In the genomic region with DNA sequence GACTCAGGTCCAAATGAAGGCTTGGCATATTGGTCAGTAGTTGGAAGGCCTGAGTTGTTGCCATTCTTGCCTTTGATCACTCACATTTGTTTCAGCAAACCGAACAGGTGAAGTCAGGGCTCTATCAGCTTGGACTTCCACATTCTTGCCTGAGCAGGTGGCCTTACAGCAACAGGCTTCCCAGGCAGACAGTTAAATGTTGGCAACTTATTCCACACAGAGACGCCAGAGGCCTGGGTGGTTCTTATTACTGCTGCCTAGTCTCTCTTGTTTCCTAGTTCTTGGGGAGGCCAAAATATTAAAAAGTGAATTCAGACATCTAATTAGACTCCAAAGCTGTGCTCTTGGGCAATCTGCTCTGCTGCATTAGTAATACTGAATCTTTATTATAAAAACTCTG, we compare ENCODE assay signal across 2 cellular contexts.
TF ChIP-seq lines count a peak whose summit lies in the region.

No MANE protein-coding gene starts in this region.

TF ChIP-seq in SK-N-SH, 30 proteins besides CTCF, POLR2A, EP300 and RAD21 (continued from another document):
- TF ChIP-seq, protein P1, sequence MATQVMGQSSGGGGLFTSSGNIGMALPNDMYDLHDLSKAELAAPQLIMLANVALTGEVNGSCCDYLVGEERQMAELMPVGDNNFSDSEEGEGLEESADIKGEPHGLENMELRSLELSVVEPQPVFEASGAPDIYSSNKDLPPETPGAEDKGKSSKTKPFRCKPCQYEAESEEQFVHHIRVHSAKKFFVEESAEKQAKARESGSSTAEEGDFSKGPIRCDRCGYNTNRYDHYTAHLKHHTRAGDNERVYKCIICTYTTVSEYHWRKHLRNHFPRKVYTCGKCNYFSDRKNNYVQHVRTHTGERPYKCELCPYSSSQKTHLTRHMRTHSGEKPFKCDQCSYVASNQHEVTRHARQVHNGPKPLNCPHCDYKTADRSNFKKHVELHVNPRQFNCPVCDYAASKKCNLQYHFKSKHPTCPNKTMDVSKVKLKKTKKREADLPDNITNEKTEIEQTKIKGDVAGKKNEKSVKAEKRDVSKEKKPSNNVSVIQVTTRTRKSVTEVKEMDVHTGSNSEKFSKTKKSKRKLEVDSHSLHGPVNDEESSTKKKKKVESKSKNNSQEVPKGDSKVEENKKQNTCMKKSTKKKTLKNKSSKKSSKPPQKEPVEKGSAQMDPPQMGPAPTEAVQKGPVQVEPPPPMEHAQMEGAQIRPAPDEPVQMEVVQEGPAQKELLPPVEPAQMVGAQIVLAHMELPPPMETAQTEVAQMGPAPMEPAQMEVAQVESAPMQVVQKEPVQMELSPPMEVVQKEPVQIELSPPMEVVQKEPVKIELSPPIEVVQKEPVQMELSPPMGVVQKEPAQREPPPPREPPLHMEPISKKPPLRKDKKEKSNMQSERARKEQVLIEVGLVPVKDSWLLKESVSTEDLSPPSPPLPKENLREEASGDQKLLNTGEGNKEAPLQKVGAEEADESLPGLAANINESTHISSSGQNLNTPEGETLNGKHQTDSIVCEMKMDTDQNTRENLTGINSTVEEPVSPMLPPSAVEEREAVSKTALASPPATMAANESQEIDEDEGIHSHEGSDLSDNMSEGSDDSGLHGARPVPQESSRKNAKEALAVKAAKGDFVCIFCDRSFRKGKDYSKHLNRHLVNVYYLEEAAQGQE (IDR thresholded peaks at IDR 0.05; ENCODE audit: low read depth, low read length) = no peak
- TF ChIP-seq, protein P2, sequence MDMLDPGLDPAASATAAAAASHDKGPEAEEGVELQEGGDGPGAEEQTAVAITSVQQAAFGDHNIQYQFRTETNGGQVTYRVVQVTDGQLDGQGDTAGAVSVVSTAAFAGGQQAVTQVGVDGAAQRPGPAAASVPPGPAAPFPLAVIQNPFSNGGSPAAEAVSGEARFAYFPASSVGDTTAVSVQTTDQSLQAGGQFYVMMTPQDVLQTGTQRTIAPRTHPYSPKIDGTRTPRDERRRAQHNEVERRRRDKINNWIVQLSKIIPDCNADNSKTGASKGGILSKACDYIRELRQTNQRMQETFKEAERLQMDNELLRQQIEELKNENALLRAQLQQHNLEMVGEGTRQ (IDR thresholded peaks at IDR 0.05; ENCODE audit: borderline replicate concordance, low read depth, low read length) = no peak
- TF ChIP-seq GABPA (IDR thresholded peaks at IDR 0.05; ENCODE audit: low read depth) = no peak
- TF ChIP-seq, protein P3, sequence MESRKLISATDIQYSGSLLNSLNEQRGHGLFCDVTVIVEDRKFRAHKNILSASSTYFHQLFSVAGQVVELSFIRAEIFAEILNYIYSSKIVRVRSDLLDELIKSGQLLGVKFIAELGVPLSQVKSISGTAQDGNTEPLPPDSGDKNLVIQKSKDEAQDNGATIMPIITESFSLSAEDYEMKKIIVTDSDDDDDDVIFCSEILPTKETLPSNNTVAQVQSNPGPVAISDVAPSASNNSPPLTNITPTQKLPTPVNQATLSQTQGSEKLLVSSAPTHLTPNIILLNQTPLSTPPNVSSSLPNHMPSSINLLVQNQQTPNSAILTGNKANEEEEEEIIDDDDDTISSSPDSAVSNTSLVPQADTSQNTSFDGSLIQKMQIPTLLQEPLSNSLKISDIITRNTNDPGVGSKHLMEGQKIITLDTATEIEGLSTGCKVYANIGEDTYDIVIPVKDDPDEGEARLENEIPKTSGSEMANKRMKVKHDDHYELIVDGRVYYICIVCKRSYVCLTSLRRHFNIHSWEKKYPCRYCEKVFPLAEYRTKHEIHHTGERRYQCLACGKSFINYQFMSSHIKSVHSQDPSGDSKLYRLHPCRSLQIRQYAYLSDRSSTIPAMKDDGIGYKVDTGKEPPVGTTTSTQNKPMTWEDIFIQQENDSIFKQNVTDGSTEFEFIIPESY (IDR thresholded peaks at IDR 0.05; ENCODE audit: borderline replicate concordance, low read depth) = no peak
- TF ChIP-seq SMC3 (IDR thresholded peaks at IDR 0.05; ENCODE audit: low read depth, low read length) = no peak
- no peak for TF ChIP-seq FOSL2 (IDR thresholded peaks at IDR 0.05; ENCODE audit: borderline replicate concordance, low read depth)
- no peak for TF ChIP-seq NRF1 (IDR thresholded peaks at IDR 0.05; ENCODE audit: low read depth, low read length)
- TF ChIP-seq, protein P4, sequence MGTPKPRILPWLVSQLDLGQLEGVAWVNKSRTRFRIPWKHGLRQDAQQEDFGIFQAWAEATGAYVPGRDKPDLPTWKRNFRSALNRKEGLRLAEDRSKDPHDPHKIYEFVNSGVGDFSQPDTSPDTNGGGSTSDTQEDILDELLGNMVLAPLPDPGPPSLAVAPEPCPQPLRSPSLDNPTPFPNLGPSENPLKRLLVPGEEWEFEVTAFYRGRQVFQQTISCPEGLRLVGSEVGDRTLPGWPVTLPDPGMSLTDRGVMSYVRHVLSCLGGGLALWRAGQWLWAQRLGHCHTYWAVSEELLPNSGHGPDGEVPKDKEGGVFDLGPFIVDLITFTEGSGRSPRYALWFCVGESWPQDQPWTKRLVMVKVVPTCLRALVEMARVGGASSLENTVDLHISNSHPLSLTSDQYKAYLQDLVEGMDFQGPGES (IDR thresholded peaks at IDR 0.05; ENCODE audit: low read depth, low read length) = no peak
- TF ChIP-seq, protein P5, sequence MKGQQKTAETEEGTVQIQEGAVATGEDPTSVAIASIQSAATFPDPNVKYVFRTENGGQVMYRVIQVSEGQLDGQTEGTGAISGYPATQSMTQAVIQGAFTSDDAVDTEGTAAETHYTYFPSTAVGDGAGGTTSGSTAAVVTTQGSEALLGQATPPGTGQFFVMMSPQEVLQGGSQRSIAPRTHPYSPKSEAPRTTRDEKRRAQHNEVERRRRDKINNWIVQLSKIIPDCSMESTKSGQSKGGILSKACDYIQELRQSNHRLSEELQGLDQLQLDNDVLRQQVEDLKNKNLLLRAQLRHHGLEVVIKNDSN (IDR thresholded peaks at IDR 0.05; ENCODE audit: borderline replicate concordance, low read depth) = no peak
- no peak for TF ChIP-seq RXRA (IDR thresholded peaks at IDR 0.05; ENCODE audit: borderline replicate concordance, low read depth)
- TF ChIP-seq, protein P6, sequence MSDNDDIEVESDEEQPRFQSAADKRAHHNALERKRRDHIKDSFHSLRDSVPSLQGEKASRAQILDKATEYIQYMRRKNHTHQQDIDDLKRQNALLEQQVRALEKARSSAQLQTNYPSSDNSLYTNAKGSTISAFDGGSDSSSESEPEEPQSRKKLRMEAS (IDR thresholded peaks at IDR 0.05; ENCODE audit: low read depth) = no peak
- TF ChIP-seq FOXM1 (IDR thresholded peaks at IDR 0.05; ENCODE audit: low read depth) = no peak
- TF ChIP-seq TEAD4 (IDR thresholded peaks at IDR 0.05; ENCODE audit: borderline replicate concordance, insufficient read depth) = no peak
- no peak for TF ChIP-seq RFX5 (IDR thresholded peaks at IDR 0.05; ENCODE audit: low read length)

TF ChIP-seq in SK-N-SH treated with all-trans-retinoic acid at 6 μM for 48 hours, 23 proteins besides CTCF, POLR2A, EP300 and RAD21 (continued from another document):
- no peak for TF ChIP-seq ZC3H10 (CRISPR knock-in tag; IDR thresholded peaks at IDR 0.05)
- TF ChIP-seq ESRRG (CRISPR knock-in tag; IDR thresholded peaks at IDR 0.05) = no peak
- no peak for TF ChIP-seq ZNF70 (CRISPR knock-in tag; IDR thresholded peaks at IDR 0.05)
- TF ChIP-seq, protein P7, sequence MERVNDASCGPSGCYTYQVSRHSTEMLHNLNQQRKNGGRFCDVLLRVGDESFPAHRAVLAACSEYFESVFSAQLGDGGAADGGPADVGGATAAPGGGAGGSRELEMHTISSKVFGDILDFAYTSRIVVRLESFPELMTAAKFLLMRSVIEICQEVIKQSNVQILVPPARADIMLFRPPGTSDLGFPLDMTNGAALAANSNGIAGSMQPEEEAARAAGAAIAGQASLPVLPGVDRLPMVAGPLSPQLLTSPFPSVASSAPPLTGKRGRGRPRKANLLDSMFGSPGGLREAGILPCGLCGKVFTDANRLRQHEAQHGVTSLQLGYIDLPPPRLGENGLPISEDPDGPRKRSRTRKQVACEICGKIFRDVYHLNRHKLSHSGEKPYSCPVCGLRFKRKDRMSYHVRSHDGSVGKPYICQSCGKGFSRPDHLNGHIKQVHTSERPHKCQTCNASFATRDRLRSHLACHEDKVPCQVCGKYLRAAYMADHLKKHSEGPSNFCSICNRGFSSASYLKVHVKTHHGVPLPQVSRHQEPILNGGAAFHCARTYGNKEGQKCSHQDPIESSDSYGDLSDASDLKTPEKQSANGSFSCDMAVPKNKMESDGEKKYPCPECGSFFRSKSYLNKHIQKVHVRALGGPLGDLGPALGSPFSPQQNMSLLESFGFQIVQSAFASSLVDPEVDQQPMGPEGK (CRISPR knock-in tag; IDR thresholded peaks at IDR 0.05; ENCODE audit: borderline replicate concordance) = no peak
- TF ChIP-seq ZNF8 (CRISPR knock-in tag; IDR thresholded peaks at IDR 0.05) = no peak
- TF ChIP-seq GLIS3 (CRISPR knock-in tag; IDR thresholded peaks at IDR 0.05) = no peak
- no peak for TF ChIP-seq BACH2 (CRISPR knock-in tag; IDR thresholded peaks at IDR 0.05; ENCODE audit: borderline replicate concordance)
- TF ChIP-seq, protein P8, sequence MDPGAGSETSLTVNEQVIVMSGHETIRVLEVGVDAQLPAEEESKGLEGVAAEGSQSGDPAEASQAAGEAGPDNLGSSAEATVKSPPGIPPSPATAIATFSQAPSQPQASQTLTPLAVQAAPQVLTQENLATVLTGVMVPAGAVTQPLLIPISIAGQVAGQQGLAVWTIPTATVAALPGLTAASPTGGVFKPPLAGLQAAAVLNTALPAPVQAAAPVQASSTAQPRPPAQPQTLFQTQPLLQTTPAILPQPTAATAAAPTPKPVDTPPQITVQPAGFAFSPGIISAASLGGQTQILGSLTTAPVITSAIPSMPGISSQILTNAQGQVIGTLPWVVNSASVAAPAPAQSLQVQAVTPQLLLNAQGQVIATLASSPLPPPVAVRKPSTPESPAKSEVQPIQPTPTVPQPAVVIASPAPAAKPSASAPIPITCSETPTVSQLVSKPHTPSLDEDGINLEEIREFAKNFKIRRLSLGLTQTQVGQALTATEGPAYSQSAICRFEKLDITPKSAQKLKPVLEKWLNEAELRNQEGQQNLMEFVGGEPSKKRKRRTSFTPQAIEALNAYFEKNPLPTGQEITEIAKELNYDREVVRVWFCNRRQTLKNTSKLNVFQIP (CRISPR knock-in tag; IDR thresholded peaks at IDR 0.05; ENCODE audit: borderline replicate concordance, low read depth) = no peak
